ENCODE assay signal across 2 cellular contexts in the genomic region with DNA sequence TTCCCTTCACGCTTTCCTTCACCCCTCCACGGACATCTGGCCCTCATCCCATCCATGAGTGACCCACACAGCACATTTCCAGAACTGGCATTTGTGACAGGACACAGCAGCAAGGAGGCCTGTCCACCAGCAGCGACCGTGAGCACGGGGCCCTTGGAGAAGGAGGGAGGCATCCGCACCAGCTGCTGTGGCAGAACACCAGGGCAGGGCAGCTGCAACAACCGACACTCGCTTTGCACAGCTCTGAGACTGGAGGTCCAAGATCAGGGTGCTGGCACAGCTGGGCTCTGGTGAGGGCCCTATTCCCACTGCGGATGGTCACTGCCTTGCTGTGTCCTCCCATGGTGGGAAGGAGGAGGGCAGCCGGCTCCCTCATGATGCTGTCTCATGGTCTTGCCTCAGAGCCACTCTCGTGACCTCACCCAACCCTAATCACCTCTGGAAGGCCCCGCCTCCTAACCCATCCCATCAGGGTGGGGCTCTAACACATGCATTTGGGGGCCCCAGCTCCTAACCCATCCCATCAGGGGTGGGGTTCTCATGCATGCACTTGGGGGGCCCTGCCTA.
A peak's percentile ranks its signal among the peaks of the same experiment; 100 is the strongest.
TF ChIP-seq lines count a peak whose summit lies in the region.

No MANE protein-coding gene starts in this region.

TF ChIP-seq in HEK293, 187 proteins besides CTCF, POLR2A, EP300 and RAD21:
- peak; percentile 49; the same call in 1 of the 2 replicates for TF ChIP-seq ZNF600 (tag by site-specific recombination; IDR thresholded peaks at IDR 0.05)
- TF ChIP-seq ZNF114 (tag by site-specific recombination; IDR thresholded peaks at IDR 0.05) = no peak

TF ChIP-seq in H1, 55 proteins besides CTCF, POLR2A, EP300 and RAD21:
- TF ChIP-seq GABPA (IDR thresholded peaks at IDR 0.05; ENCODE audit: borderline replicate concordance, insufficient read depth, low read length) = no peak
- TF ChIP-seq TAF1 (IDR thresholded peaks at IDR 0.05; ENCODE audit: low read depth, low read length) = no peak
- no peak for TF ChIP-seq CEBPB (IDR thresholded peaks at IDR 0.05; ENCODE audit: low read depth, low read length)
- TF ChIP-seq HDAC2 (IDR thresholded peaks at IDR 0.05; ENCODE audit: borderline replicate concordance in 1 of 2, low read depth in 2 of 2, low read length in 2 of 2) = no peak
